In genomic region chr2:3626817-3627499, GRCh38 we compare ENCODE assay signal across 18 cellular contexts. TPM values are rescaled to one million over a fixed set of nuclear protein-coding genes. Genes with fewer than 3 reads are reported as not detected.
DNase-seq lines count a peak whose midpoint lies in the region; ATAC-seq, FAIRE-seq and TF ChIP-seq lines count a peak whose summit lies in the region.
"Had no signal": no experiment of that assay in that cellular context is flagged by ENCODE, and none has a peak within 500 bp of the region (broad histone marks: within the 10 kb centered on the region; RNA-seq: fewer than 3 reads in every experiment).

No MANE protein-coding gene starts in this region.

- TF ChIP-seq CTCF in BJ (IDR thresholded peaks at IDR 0.05; ENCODE audit: insufficient read depth, low read depth, low read length) (peak; percentile 4; the same call in 1 of the 2 replicates), gastroesophageal sphincter (IDR thresholded peaks at IDR 0.05) (no peak), A673 (conservative IDR thresholded peaks at IDR 0.05; ENCODE audit: low read depth, low read length) (no peak)

- H3K36me3 ChIP-seq in BJ (ENCODE audit: control insufficient read depth, insufficient read depth, low read length) (no peaks in the 10 kb centered on the region), gastroesophageal sphincter (no peaks in the 10 kb centered on the region), A673 (ENCODE audit: insufficient read depth, low read length, poor library complexity, severe bottlenecking) (no peaks in the 10 kb centered on the region)
- H3K36me3 ChIP-seq: BLaER1 had no signal

- intact Hi-C loops in sciatic nerve (cut with DNase I), result no loop called here
- intact Hi-C loops in A673 (cut with micrococcal nuclease; ENCODE audit: unreplicated experiment), result no loop called here

- FAIRE-seq in HTR-8/SVneo (lab: Jason Lieb, UNC), result peak; percentile 54

- H3K27ac ChIP-seq in gastroesophageal sphincter (peak overlapping the region in 3 of 4 donors; percentile 39 to 53 (median 46)), A673 (ENCODE audit: low read depth, low read length, poor library complexity, severe bottlenecking) (no peak overlapping the region)
- H3K27ac ChIP-seq: BLaER1, PC-9 had no signal

- no peaks in the 10 kb centered on the region for H3K27me3 ChIP-seq in BJ (ENCODE audit: control insufficient read depth, insufficient read depth, low read length)
- H3K27me3 ChIP-seq in gastroesophageal sphincter, result no peaks in the 10 kb centered on the region
- no peaks in the 10 kb centered on the region for H3K27me3 ChIP-seq in A673 (replicated peaks; ENCODE audit: insufficient read depth, low read depth, low read length, poor library complexity)
- H3K27me3 ChIP-seq: BLaER1 had no signal

- peaks cover 0 to 45% (median 0%) of the 10 kb centered on the region in 3 donors for H3K4me1 ChIP-seq in gastroesophageal sphincter
- no peaks in the 10 kb centered on the region for H3K4me1 ChIP-seq in A673 (ENCODE audit: insufficient read depth, low read length, poor library complexity, severe bottlenecking)
- H3K4me1 ChIP-seq: BLaER1 had no signal

- H3K4me3 ChIP-seq in BJ (ENCODE audit: low read depth, low read length) (no peak overlapping the region), gastroesophageal sphincter (no peak overlapping the region), A673 (ENCODE audit: low read depth, low read length, poor library complexity, severe bottlenecking) (no peak overlapping the region)
- H3K4me3 ChIP-seq: BLaER1, PC-9 had no signal

- no TSS peak for BruUV-seq in A673 (replicated peaks; lab: Mats Ljungman, UMichigan)

- CTCF ChIA-PET in BJ (lab: Yijun Ruan, JAX) (interaction anchor here (1.1 kb wide), 1 partner anchor 17 kb away, joined by 3 read pairs; no protein-coding TSS in a partner anchor), A673 (lab: Charles Lee) (no interaction called here)

- POLR2A ChIA-PET in BJ (lab: Charles Lee) (no interaction called here), A673 (lab: Charles Lee; ENCODE audit: low non-redundant PET) (no interaction called here)

- TF ChIP-seq EP300 in gastroesophageal sphincter (IDR thresholded peaks at IDR 0.05), result no peak

- H3K9me3 ChIP-seq in gastroesophageal sphincter (peaks cover 0 to 19% (median 0%) of the 10 kb centered on the region in 3 donors), A673 (ENCODE audit: low read depth, low read length, poor library complexity, severe bottlenecking) (no peaks in the 10 kb centered on the region)

- 60 to 67% methylated on average over 7 to 9 of the region's 25 CpGs for WGBS in gastroesophageal sphincter (ENCODE audit: low coverage in 1 of 2), 2 donors

- no peak for DNase-seq in BJ (ENCODE audit: low read depth)
- no peak for DNase-seq in HTR-8/SVneo (ENCODE audit: insufficient read length, low spot score)
- DNase-seq in sciatic nerve (ENCODE audit: low spot score), result peak; percentile 47
- DNase-seq in activated CD4-positive, alpha-beta T cell treated with anti-CD3 and anti-CD28 coated beads for 48 hours, result no peak
- DNase-seq in A673 (ENCODE audit: low spot score), result no peak
- DNase-seq: Karpas-422; NCI-H1694 treated with DMSO at 0.1 percent for 48 hours; NCI-H510A treated with DMSO at 0.1 percent for 48 hours; PC-9; stimulated activated naive CD4-positive, alpha-beta T cell; T-helper 1 cell had no signal

- ATAC-seq in gastroesophageal sphincter (no peak), sciatic nerve (no peak), GM18868 (IDR thresholded peaks at IDR 0.05; ENCODE audit: unreplicated experiment) (no peak), HG02852 (IDR thresholded peaks at IDR 0.05; ENCODE audit: unreplicated experiment) (no peak)

- TF ChIP-seq POLR2A in gastroesophageal sphincter (IDR thresholded peaks at IDR 0.05), result no peak

RNA-seq across cellular contexts. Expression of gene ALLC, which starts 31.0 kb away (rescaled TPM):
- polyA plus RNA-seq in BJ (2011; rRNA removed), result not detected in 2 replicates
- not detected in 2 replicates for polyA minus RNA-seq in BJ (2011; rRNA and poly(A)+ RNA removed)
- total RNA-seq in gastroesophageal sphincter (not detected), sciatic nerve (7.6 TPM), A673 (2021) (not detected in 2 replicates)
- total RNA-seq: cerebellum, epithelial cell of proximal tubule, H4, PC-9 had no signal

RNA-seq across cellular contexts. Expression of gene COLEC11, which starts 32.0 kb away (rescaled TPM):
- 0.07 and 0.15 TPM in 2 replicates for polyA plus RNA-seq in BJ (2011; rRNA removed)
- not detected in 2 replicates for polyA minus RNA-seq in BJ (2011; rRNA and poly(A)+ RNA removed)
- 1 to 10 TPM in 3 of 4 donors, under 1 TPM in 1; 0.57 to 5.0 (median 3.1) TPM for total RNA-seq in gastroesophageal sphincter
- 1.1 TPM for total RNA-seq in sciatic nerve
- 0.63 and 0.77 TPM in 2 replicates for total RNA-seq in A673 (2021)
- total RNA-seq: H4 had no signal

RNA-seq across cellular contexts. Expression of gene RPS7, which starts 51.9 kb away (rescaled TPM):
- 1,722 and 1,770 TPM in 2 replicates for polyA plus RNA-seq in BJ (2011; rRNA removed)
- 107 and 181 TPM in 2 replicates for polyA minus RNA-seq in BJ (2011; rRNA and poly(A)+ RNA removed)
- 1,000 to 10,000 TPM; 1,117 to 3,164 (median 3,050) TPM for total RNA-seq in gastroesophageal sphincter
- 852 TPM for total RNA-seq in sciatic nerve
- 1,383 and 1,475 TPM in 2 replicates for total RNA-seq in A673 (2021)
